Comparison of ENCODE assay signal across 20 cellular contexts in the genomic region with DNA sequence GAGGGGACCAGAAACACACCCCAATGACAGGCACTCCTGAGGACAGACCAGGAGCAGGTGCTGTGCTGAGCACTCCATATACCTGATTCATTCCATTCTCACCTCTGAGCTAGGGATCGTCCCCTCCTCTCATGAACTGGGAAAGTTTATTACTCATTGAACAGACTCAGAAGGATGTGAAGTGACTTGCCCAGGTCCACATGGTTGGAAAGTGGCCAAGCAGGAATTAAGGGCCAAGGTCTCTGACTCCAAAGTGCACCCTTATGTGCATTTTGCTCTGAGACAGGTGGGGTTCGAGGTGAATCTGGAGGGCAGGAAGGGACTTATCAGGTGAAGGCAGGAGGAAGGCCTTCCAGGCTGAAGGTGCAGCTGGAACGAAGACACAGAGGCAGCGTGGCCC. TPM values are rescaled to one million over a fixed set of nuclear protein-coding genes. Genes with fewer than 3 reads are reported as not detected.
DNase-seq lines count a peak whose midpoint lies in the region; ATAC-seq and TF ChIP-seq lines count a peak whose summit lies in the region.
"Had no signal": no experiment of that assay in that cellular context is flagged by ENCODE, and none has a peak within 500 bp of the region (broad histone marks: within the 10 kb centered on the region; RNA-seq: fewer than 3 reads in every experiment).

No MANE protein-coding gene starts in this region.

- H3K36me3 ChIP-seq in HEK293 (ENCODE audit: control insufficient read depth in 2 of 2, insufficient read depth in 1 of 2, low read length in 2 of 2) = no peaks in the 10 kb centered on the region
- H3K36me3 ChIP-seq: heart left ventricle had no signal

- no peak overlapping the region for H3K4me3 Mint-ChIP-seq in mesothelial cell of epicardium
- H3K4me3 Mint-ChIP-seq: activated T-cell treated with anti-CD3 and anti-CD28 coated beads, Interleukin-2, amount 50 U/mL, for 24 hours; naive B cell had no signal

- POLR2A ChIA-PET in HEK293 (lab: Yijun Ruan, JAX) = no interaction called here

- CTCF ChIA-PET in HEK293 (lab: Yijun Ruan, JAX) = no interaction called here

- no peaks in the 10 kb centered on the region for H3K36me3 Mint-ChIP-seq in mesothelial cell of epicardium
- H3K36me3 Mint-ChIP-seq: naive B cell had no signal

- peaks cover 6% of the 10 kb centered on the region for H3K9me3 Mint-ChIP-seq in mesothelial cell of epicardium

- no peak overlapping the region for H3K4me3 ChIP-seq in HEK293 (ENCODE audit: low read depth, low read length)
- H3K4me3 ChIP-seq: heart left ventricle, lung had no signal

- H3K9me3 ChIP-seq in HEK293 (ENCODE audit: control insufficient read depth, insufficient read depth, low read depth, low read length) = no peaks in the 10 kb centered on the region
- H3K9me3 ChIP-seq: heart left ventricle had no signal

- peak; percentile 70 for DNase-seq in COLO668 (lab: John Stamatoyannopoulos, UW; ENCODE audit: unreplicated experiment)
- DNase-seq in SW480 (ENCODE audit: low spot score) = peak; percentile 29
- peak; percentile 67 for DNase-seq in kidney tubule cell (ENCODE audit: low spot score)
- DNase-seq in mesothelial cell of epicardium (ENCODE audit: low spot score in 2 of 2, unreplicated experiment in 2 of 2) = no peak
- DNase-seq: activated T-cell treated with anti-CD3 and anti-CD28 coated beads, Interleukin-2, amount 50 U/mL, for 24 hours; Calu3; caudate nucleus; effector CD4-positive, alpha-beta T cell; Karpas-422; naive B cell; NCI-H1417 treated with DMSO at 0.1 percent for 48 hours; NCI-H2171 treated with DMSO at 0.1 percent for 48 hours; T-helper 1 cell had no signal

- H3K27ac ChIP-seq in HEK293 (ENCODE audit: extremely low read depth, low read depth, low read length) = no peak overlapping the region
- H3K27ac ChIP-seq: parathyroid adenoma had no signal

- peaks cover 3% of the 10 kb centered on the region for H3K27me3 Mint-ChIP-seq in mesothelial cell of epicardium (ENCODE audit: low read depth)
- H3K27me3 Mint-ChIP-seq: activated T-cell treated with anti-CD3 and anti-CD28 coated beads, Interleukin-2, amount 50 U/mL, for 24 hours had no signal

- TF ChIP-seq CTCF in HEK293 (tag by site-specific recombination; IDR thresholded peaks at IDR 0.05) (no peak), mesothelial cell of epicardium (IDR thresholded peaks at IDR 0.05; ENCODE audit: unreplicated experiment) (no peak)

- ATAC-seq in HG03571 (IDR thresholded peaks at IDR 0.05; ENCODE audit: unreplicated experiment) (no peak), HG02852 (IDR thresholded peaks at IDR 0.05; ENCODE audit: unreplicated experiment) (no peak)
- ATAC-seq: Right ventricle myocardium inferior had no signal

- peaks cover 4% of the 10 kb centered on the region for H3K4me1 Mint-ChIP-seq in mesothelial cell of epicardium

- no peaks in the 10 kb centered on the region for H3K4me1 ChIP-seq in HEK293 (ENCODE audit: control insufficient read depth, insufficient read depth, low read length)
- H3K4me1 ChIP-seq: parathyroid adenoma had no signal

- no peak overlapping the region for H3K27ac Mint-ChIP-seq in mesothelial cell of epicardium
- H3K27ac Mint-ChIP-seq: activated T-cell treated with anti-CD3 and anti-CD28 coated beads, Interleukin-2, amount 50 U/mL, for 24 hours had no signal

TF ChIP-seq in HEK293, 187 proteins besides CTCF, POLR2A, EP300 and RAD21:
- peak; percentile 84 for TF ChIP-seq ZNF10 (tag by site-specific recombination; IDR thresholded peaks at IDR 0.05)
- no peak for TF ChIP-seq ZNF843 (tag by site-specific recombination; IDR thresholded peaks at IDR 0.05)

RNA-seq across cellular contexts. Expression of gene PLB1, which starts 25.1 kb away (rescaled TPM):
- 1.1 to 2.2 TPM (median 1.2 TPM) in 3 replicates for total RNA-seq in mesothelial cell of epicardium

Comparison
In these comparisons a context has a peak if more than half of its experiments do, and no peak if none do; other contexts are left out.
1. DNase-seq: peak in COLO668 (single experiment), SW480 (single experiment) and kidney tubule cell (single experiment); none in mesothelial cell of epicardium (0 of 2).